In the genomic region with DNA sequence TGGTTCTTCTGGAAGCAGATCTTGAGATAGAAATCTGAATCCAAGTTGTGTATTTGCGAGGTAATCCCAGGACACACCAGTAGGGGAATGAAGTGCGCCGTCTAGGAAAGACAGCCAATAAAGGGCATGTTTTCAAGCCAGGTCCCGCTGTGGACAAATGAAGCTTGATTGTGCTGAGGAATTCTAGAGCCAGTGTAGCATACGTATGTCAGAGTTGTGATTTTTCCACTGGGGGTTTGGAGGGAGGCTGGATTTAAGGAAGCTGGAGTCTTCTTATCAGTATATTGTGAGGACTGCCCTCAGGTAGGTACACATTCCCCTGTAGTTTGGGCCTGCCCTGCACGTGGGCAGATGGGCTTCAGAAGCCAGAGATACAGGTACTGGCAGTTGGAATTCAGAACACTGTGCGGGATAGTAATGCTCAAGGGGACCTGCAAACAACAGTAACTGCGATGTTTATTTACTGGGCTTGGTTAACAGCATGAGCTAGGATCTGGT, we compare ENCODE assay signal across 8 cellular contexts. TPM values are rescaled to one million over a fixed set of nuclear protein-coding genes. Genes with fewer than 3 reads are reported as not detected.
DNase-seq lines count a peak whose midpoint lies in the region; ATAC-seq, FAIRE-seq and TF ChIP-seq lines count a peak whose summit lies in the region.

No MANE protein-coding gene starts in this region.

- in situ Hi-C loops in mammary epithelial cell (cut with MboI; ENCODE audit: low sequenced_read_pairs in 2 of 2): no loop called here

- H3K9ac ChIP-seq in mammary epithelial cell (ENCODE audit: insufficient read depth, low read length) (no peak overlapping the region), mesenchymal stem cell (ENCODE audit: low read length) (no peak overlapping the region)

- H2BK120ac ChIP-seq in mesenchymal stem cell (ENCODE audit: low read depth, low read length): no peak overlapping the region

- no peak for TF ChIP-seq EP300 in Ishikawa (IDR thresholded peaks at IDR 0.05; ENCODE audit: borderline replicate concordance)

- H3K36me3 ChIP-seq in mammary epithelial cell (ENCODE audit: insufficient read depth, low read length): no peaks in the 10 kb centered on the region
- H3K36me3 ChIP-seq in mesenchymal stem cell (ENCODE audit: control insufficient read depth in 1 of 2, insufficient read depth in 2 of 2, low read depth in 1 of 2, low read length in 2 of 2): no peaks in the 10 kb centered on the region

- WGBS in mammary epithelial cell (ENCODE audit: low coverage, missing lambda C conversion rate): 97% methylated on average over 7 of the region's 8 CpGs
- WGBS in mesenchymal stem cell: 78% methylated on average over 8 of the region's 8 CpGs

- H3K4me2 ChIP-seq in mammary epithelial cell (ENCODE audit: insufficient read depth, low read depth, low read length): no peak overlapping the region
- no peak overlapping the region for H3K4me2 ChIP-seq in mesenchymal stem cell (ENCODE audit: low read length, poor library complexity, severe bottlenecking)

- TF ChIP-seq CTCF in D721Med (IDR thresholded peaks at IDR 0.05; ENCODE audit: insufficient read depth, missing control alignments) (peak; percentile 8), mammary epithelial cell (conservative IDR thresholded peaks at IDR 0.05 in 1 of 2, IDR thresholded peaks at IDR 0.05 in 1 of 2; ENCODE audit: extremely low read depth in 1 of 2, insufficient read depth in 1 of 2, low read depth in 1 of 2, low read length in 2 of 2) (peak; percentile 38 to 42)

- no peak overlapping the region for H3K27ac ChIP-seq in mammary epithelial cell (ENCODE audit: insufficient read depth, low read depth, low read length)
- no peak overlapping the region for H3K27ac ChIP-seq in mesenchymal stem cell (ENCODE audit: low read length, poor library complexity, severe bottlenecking)

- peaks cover 14% of the 10 kb centered on the region for H3K4me1 ChIP-seq in mammary epithelial cell (ENCODE audit: insufficient read depth, low read length)
- peaks cover 9% of the 10 kb centered on the region for H3K4me1 ChIP-seq in mesenchymal stem cell (ENCODE audit: control insufficient read depth, insufficient read depth, low read depth, low read length)

- BruUV-seq in mammary epithelial cell (replicated peaks; lab: Mats Ljungman, UMichigan): no TSS peak

- CTCF ChIA-PET in mammary epithelial cell (lab: Charles Lee; ENCODE audit: low non-redundant PET): no interaction called here

- H4K91ac ChIP-seq in mesenchymal stem cell (ENCODE audit: low read length): no peak overlapping the region

- H3K9me3 ChIP-seq in mammary epithelial cell (replicated peaks; ENCODE audit: insufficient read depth, low read length) (peaks cover 3% of the 10 kb centered on the region), mesenchymal stem cell (ENCODE audit: control insufficient read depth, low read length) (no peaks in the 10 kb centered on the region)

- H3K4ac ChIP-seq in mesenchymal stem cell (ENCODE audit: low read depth in 1 of 2, low read length in 2 of 2): no peak overlapping the region

- H3K79me2 ChIP-seq in mammary epithelial cell (ENCODE audit: insufficient read depth, low read length): peaks cover 50% of the 10 kb centered on the region

- H3K23ac ChIP-seq in mesenchymal stem cell (ENCODE audit: low read length in 2 of 2): no peak overlapping the region

- TF ChIP-seq RAD21 in Ishikawa (IDR thresholded peaks at IDR 0.05; ENCODE audit: low read depth): peak; percentile 41

- H2BK15ac ChIP-seq in mesenchymal stem cell (ENCODE audit: low read depth, poor library complexity, severe bottlenecking): no peak overlapping the region

- H2AK5ac ChIP-seq in mesenchymal stem cell (ENCODE audit: low read length, severe bottlenecking): peak overlapping the region; percentile 29

- no peaks in the 10 kb centered on the region for H4K20me1 ChIP-seq in mammary epithelial cell (ENCODE audit: insufficient read depth, low read length)

- ATAC-seq in HG03469 (IDR thresholded peaks at IDR 0.05; ENCODE audit: unreplicated experiment): no peak
- no peak for ATAC-seq in GM18861 (IDR thresholded peaks at IDR 0.05; ENCODE audit: unreplicated experiment)
- no peak for ATAC-seq in HG02885 (IDR thresholded peaks at IDR 0.05; ENCODE audit: poor library complexity, unreplicated experiment)

- H3K79me1 ChIP-seq in mesenchymal stem cell (replicated peaks; ENCODE audit: low read length, poor library complexity, severe bottlenecking): peaks cover 19% of the 10 kb centered on the region

- no peak for FAIRE-seq in D721Med (lab: Jason Lieb, UNC)

- intact Hi-C loops in mammary epithelial cell (cut with micrococcal nuclease): loop anchor here (5.0 kb wide), 1 partner anchor 71 kb away; no protein-coding TSS in a partner anchor

- dilution Hi-C loops in mammary epithelial cell (cut with HindIII; ENCODE audit: low sequenced_read_pairs): loop anchor here (5.0 kb wide), 1 partner anchor 76 kb away; no protein-coding TSS in a partner anchor

- no peak overlapping the region for H2BK12ac ChIP-seq in mesenchymal stem cell (ENCODE audit: low read length in 2 of 2)

- H3K18ac ChIP-seq in mesenchymal stem cell (ENCODE audit: low read depth in 1 of 2, low read length in 2 of 2): no peak overlapping the region

- DNase-seq in D721Med (ENCODE audit: insufficient read length, low spot score) (no peak), mammary epithelial cell (no peak), mesenchymal stem cell (peak; percentile 7), GF-D8 (lab: John Stamatoyannopoulos, UW) (no peak)

- no peak overlapping the region for H2BK5ac ChIP-seq in mesenchymal stem cell (ENCODE audit: low read depth, low read length, poor library complexity, severe bottlenecking)

- H3K4me3 ChIP-seq in mammary epithelial cell (replicated peaks in 1 of 3; ENCODE audit: insufficient read depth in 1 of 3, low read depth in 2 of 3, low read length in 3 of 3) (no peak overlapping the region), mesenchymal stem cell (ENCODE audit: insufficient read depth in 1 of 2, low read depth in 1 of 2, low read length in 2 of 2) (no peak overlapping the region)

- H3K14ac ChIP-seq in mesenchymal stem cell (ENCODE audit: low read length in 2 of 2): no peak overlapping the region

- no peak overlapping the region for H2AFZ ChIP-seq in mammary epithelial cell (ENCODE audit: low read depth, low read length)
- no peak overlapping the region for H2AFZ ChIP-seq in mesenchymal stem cell (ENCODE audit: low read depth, low read length)

- no peak overlapping the region for H4K8ac ChIP-seq in mesenchymal stem cell (ENCODE audit: low read length)

- no peaks in the 10 kb centered on the region for H3K27me3 ChIP-seq in mammary epithelial cell (ENCODE audit: insufficient read depth, low read length)
- H3K27me3 ChIP-seq in mesenchymal stem cell (ENCODE audit: control insufficient read depth in 1 of 2, insufficient read depth in 1 of 2, low read length in 2 of 2): no peaks in the 10 kb centered on the region

TF ChIP-seq in Ishikawa, 13 proteins besides CTCF, POLR2A, EP300 and RAD21:
- TF ChIP-seq CREB1 (IDR thresholded peaks at IDR 0.05; ENCODE audit: low read depth): no peak
- TF ChIP-seq, protein P1, sequence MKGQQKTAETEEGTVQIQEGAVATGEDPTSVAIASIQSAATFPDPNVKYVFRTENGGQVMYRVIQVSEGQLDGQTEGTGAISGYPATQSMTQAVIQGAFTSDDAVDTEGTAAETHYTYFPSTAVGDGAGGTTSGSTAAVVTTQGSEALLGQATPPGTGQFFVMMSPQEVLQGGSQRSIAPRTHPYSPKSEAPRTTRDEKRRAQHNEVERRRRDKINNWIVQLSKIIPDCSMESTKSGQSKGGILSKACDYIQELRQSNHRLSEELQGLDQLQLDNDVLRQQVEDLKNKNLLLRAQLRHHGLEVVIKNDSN (IDR thresholded peaks at IDR 0.05): no peak
- TF ChIP-seq, protein P2, sequence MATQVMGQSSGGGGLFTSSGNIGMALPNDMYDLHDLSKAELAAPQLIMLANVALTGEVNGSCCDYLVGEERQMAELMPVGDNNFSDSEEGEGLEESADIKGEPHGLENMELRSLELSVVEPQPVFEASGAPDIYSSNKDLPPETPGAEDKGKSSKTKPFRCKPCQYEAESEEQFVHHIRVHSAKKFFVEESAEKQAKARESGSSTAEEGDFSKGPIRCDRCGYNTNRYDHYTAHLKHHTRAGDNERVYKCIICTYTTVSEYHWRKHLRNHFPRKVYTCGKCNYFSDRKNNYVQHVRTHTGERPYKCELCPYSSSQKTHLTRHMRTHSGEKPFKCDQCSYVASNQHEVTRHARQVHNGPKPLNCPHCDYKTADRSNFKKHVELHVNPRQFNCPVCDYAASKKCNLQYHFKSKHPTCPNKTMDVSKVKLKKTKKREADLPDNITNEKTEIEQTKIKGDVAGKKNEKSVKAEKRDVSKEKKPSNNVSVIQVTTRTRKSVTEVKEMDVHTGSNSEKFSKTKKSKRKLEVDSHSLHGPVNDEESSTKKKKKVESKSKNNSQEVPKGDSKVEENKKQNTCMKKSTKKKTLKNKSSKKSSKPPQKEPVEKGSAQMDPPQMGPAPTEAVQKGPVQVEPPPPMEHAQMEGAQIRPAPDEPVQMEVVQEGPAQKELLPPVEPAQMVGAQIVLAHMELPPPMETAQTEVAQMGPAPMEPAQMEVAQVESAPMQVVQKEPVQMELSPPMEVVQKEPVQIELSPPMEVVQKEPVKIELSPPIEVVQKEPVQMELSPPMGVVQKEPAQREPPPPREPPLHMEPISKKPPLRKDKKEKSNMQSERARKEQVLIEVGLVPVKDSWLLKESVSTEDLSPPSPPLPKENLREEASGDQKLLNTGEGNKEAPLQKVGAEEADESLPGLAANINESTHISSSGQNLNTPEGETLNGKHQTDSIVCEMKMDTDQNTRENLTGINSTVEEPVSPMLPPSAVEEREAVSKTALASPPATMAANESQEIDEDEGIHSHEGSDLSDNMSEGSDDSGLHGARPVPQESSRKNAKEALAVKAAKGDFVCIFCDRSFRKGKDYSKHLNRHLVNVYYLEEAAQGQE (IDR thresholded peaks at IDR 0.05; ENCODE audit: low read depth): no peak
- TF ChIP-seq EGR1 (IDR thresholded peaks at IDR 0.05): no peak
- TF ChIP-seq ZBTB7A (IDR thresholded peaks at IDR 0.05; ENCODE audit: low read depth): no peak
- no peak for TF ChIP-seq NFIC (IDR thresholded peaks at IDR 0.05)
- no peak for TF ChIP-seq TCF12 (IDR thresholded peaks at IDR 0.05; ENCODE audit: low read depth)
- TF ChIP-seq CEBPB (IDR thresholded peaks at IDR 0.05): no peak
- TF ChIP-seq YY1 (IDR thresholded peaks at IDR 0.05; ENCODE audit: low read depth): no peak
- TF ChIP-seq, protein P3, sequence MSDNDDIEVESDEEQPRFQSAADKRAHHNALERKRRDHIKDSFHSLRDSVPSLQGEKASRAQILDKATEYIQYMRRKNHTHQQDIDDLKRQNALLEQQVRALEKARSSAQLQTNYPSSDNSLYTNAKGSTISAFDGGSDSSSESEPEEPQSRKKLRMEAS (IDR thresholded peaks at IDR 0.05): no peak
- TF ChIP-seq FOXM1 (IDR thresholded peaks at IDR 0.05; ENCODE audit: borderline replicate concordance, low read depth): no peak
- no peak for TF ChIP-seq TEAD4 (IDR thresholded peaks at IDR 0.05)
- TF ChIP-seq TAF1 (IDR thresholded peaks at IDR 0.05; ENCODE audit: low read depth): no peak

RNA-seq across cellular contexts. Expression of a gene that starts 50.9 kb away (rescaled TPM):
- 10 to 100 TPM; 28.4 to 49.2 TPM for total RNA-seq in mammary epithelial cell
- polyA plus RNA-seq in mammary epithelial cell: 36.8 TPM
- 21.4 TPM for polyA minus RNA-seq in mammary epithelial cell
- polyA plus RNA-seq in mesenchymal stem cell (2013, experiment 1 of 2): 36.8 TPM
- 40.9 TPM for polyA plus RNA-seq in mesenchymal stem cell (2013, experiment 2 of 2)
